In the genomic region with DNA sequence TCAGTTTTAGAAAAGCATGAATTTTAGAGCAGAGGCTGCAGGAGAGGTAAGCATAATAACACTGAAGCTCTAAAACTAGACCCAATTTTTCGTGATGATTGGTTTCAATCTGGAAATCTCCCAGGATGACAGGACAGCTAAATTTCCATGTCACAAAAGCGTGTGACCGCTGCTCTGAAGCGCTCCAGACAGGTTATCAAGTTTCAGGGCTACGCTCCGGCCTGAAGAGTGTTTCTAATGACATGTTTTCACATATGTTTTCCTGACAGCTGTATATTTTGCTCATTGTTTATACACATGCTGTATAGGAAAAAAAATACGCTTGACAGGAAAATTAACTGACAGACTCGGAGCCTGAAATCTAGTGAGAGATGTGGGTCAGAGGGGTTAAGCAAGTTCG, we compare ENCODE assay signal across 23 cellular contexts.
"Had no signal": no experiment of that assay in that cellular context is flagged by ENCODE, and none has a peak within 500 bp of the region (broad histone marks: within the 10 kb centered on the region; RNA-seq: fewer than 3 reads in every experiment).

No MANE protein-coding gene starts in this region.

- H3K4me1 Mint-ChIP-seq: stimulated activated effector memory CD8-positive, alpha-beta T cell treated with anti-CD3 and anti-CD28 coated beads, Interleukin-12 subunit alpha, Interleukin-12 subunit beta, amount 100 ng/mL, for 72 hours had no signal

- H3K27me3 ChIP-seq: esophagus squamous epithelium, neural progenitor cell, right atrium auricular region, stomach, tibial nerve, upper lobe of left lung had no signal

- H2AFZ ChIP-seq: neural progenitor cell, parathyroid adenoma had no signal

- H3K4me3 Mint-ChIP-seq: effector memory CD8-positive, alpha-beta T cell; immature natural killer cell; naive thymus-derived CD8-positive, alpha-beta T cell; neural progenitor cell; stimulated activated effector memory CD8-positive, alpha-beta T cell treated with anti-CD3 and anti-CD28 coated beads, Interleukin-12 subunit alpha, Interleukin-12 subunit beta, amount 100 ng/mL, for 72 hours had no signal

- H3K36me3 ChIP-seq: esophagus squamous epithelium, lower lobe of right lung, neural progenitor cell, right atrium auricular region, stomach, upper lobe of left lung had no signal

- H3K9me3 ChIP-seq: esophagus squamous epithelium, lower lobe of right lung, right atrium auricular region, stomach, tibial nerve, upper lobe of left lung had no signal

- H3K27ac Mint-ChIP-seq: effector memory CD8-positive, alpha-beta T cell; immature natural killer cell; naive thymus-derived CD8-positive, alpha-beta T cell; neural progenitor cell; progenitor cell of endocrine pancreas; stimulated activated effector memory CD8-positive, alpha-beta T cell treated with anti-CD3 and anti-CD28 coated beads, Interleukin-12 subunit alpha, Interleukin-12 subunit beta, amount 100 ng/mL, for 72 hours had no signal

- H3K4me3 ChIP-seq: esophagus squamous epithelium, lower lobe of right lung, neural progenitor cell, right atrium auricular region, stomach, tibial nerve, upper lobe of left lung had no signal

- DNase-seq: cortex of kidney; effector memory CD8-positive, alpha-beta T cell; esophagus squamous epithelium; foreskin melanocyte; hypothalamus; immature natural killer cell; islet precursor cell; kidney glomerular epithelial cell; left colon; left ventricle myocardium superior; naive thymus-derived CD8-positive, alpha-beta T cell; stimulated activated CD4-positive, alpha-beta T cell treated with anti-CD3 and anti-CD28 coated beads, Interleukin-2, amount 100 ng/mL, for 24 hours; stimulated activated CD4-positive, alpha-beta T cell treated with anti-CD3 and anti-CD28 coated beads, Interleukin-4, amount 100 ng/mL, for 24 hours; stimulated activated naive CD4-positive, alpha-beta T cell treated with Interleukin-2 at 50 U/mL for 16 hours; stomach had no signal

- H3K27ac ChIP-seq: esophagus squamous epithelium, parathyroid adenoma, right atrium auricular region, stomach, tibial nerve had no signal

- ATAC-seq: effector memory CD8-positive, alpha-beta T cell; left colon; left ventricle myocardium superior; naive thymus-derived CD8-positive, alpha-beta T cell; stimulated activated effector memory CD8-positive, alpha-beta T cell treated with anti-CD3 and anti-CD28 coated beads, Interleukin-12 subunit alpha, Interleukin-12 subunit beta, amount 100 ng/mL, for 72 hours had no signal

- H3K4me2 ChIP-seq: neural progenitor cell had no signal

- H3K79me2 ChIP-seq: parathyroid adenoma had no signal

- H3K4me1 ChIP-seq: esophagus squamous epithelium, lower lobe of right lung, parathyroid adenoma, right atrium auricular region, stomach, tibial nerve, upper lobe of left lung had no signal

- H3K36me3 Mint-ChIP-seq: neural progenitor cell; stimulated activated effector memory CD8-positive, alpha-beta T cell treated with anti-CD3 and anti-CD28 coated beads, Interleukin-12 subunit alpha, Interleukin-12 subunit beta, amount 100 ng/mL, for 72 hours had no signal

- H3K27me3 Mint-ChIP-seq: naive thymus-derived CD8-positive, alpha-beta T cell; progenitor cell of endocrine pancreas had no signal
